Comparison of ENCODE assay signal across 26 cellular contexts in genomic region chr4:155597281-155597680, GRCh38.
"Had no signal": no experiment of that assay in that cellular context is flagged by ENCODE, and none has a peak within 500 bp of the region (broad histone marks: within the 10 kb centered on the region; RNA-seq: fewer than 3 reads in every experiment).

No MANE protein-coding gene starts in this region.

- H3K4me3 ChIP-seq: neural progenitor cell, ovary, psoas muscle, skin epidermis, suprapubic skin, testis, tibial artery, transverse colon, upper lobe of right lung, uterus had no signal

- H2AFZ ChIP-seq: neural progenitor cell, parathyroid adenoma had no signal

- ATAC-seq: naive thymus-derived CD4-positive, alpha-beta T cell; natural killer cell; psoas muscle; right cardiac atrium; sciatic nerve; stimulated activated memory B cell treated with anti-CD40 and anti-IgM and Interleukin-4, amounts not matched to agents 10 μg/mL and 1 μg/mL and 100 μg/mL, for 72 hours; stimulated activated naive CD8-positive, alpha-beta T cell treated with anti-CD3 and anti-CD28 coated beads, Interleukin-15, amount 100 ng/mL, for 72 hours; stimulated activated naive CD8-positive, alpha-beta T cell treated with anti-CD3 and anti-CD28 coated beads, Interleukin-15, Interleukin-2, amounts not matched to agents 100 U/mL and 50 U/mL, for 24 hours; upper lobe of right lung had no signal

- H3K9me3 ChIP-seq: ovary, psoas muscle, suprapubic skin, testis, tibial artery, transverse colon, upper lobe of right lung, uterus had no signal

- H3K27ac ChIP-seq: neural progenitor cell, ovary, parathyroid adenoma, psoas muscle, suprapubic skin, testis, tibial artery, transverse colon, upper lobe of right lung, uterus had no signal

- H3K9ac ChIP-seq: neural progenitor cell, parathyroid adenoma had no signal

- DNase-seq: naive thymus-derived CD4-positive, alpha-beta T cell; natural killer cell; occipital lobe; ovary; posterior cingulate gyrus; psoas muscle; right cardiac atrium; stimulated activated CD4-positive, alpha-beta T cell treated with anti-CD3 and anti-CD28 coated beads, Interleukin-1b, Interleukin-23, amount 100 ng/mL, for 48 hours; stimulated activated CD4-positive, alpha-beta T cell treated with anti-CD3 and anti-CD28 coated beads, Interleukin-4, amount 100 ng/mL, for 1 hour; stimulated activated CD4-positive, alpha-beta T cell treated with anti-CD3 and anti-CD28 coated beads, Interleukin-4, amount 100 ng/mL, for 4 hours; stimulated activated CD8-positive, alpha-beta memory T cell treated with anti-CD3 and anti-CD28 coated beads, Interleukin-4, amount 100 ng/mL, for 48 hours; stimulated activated naive CD4-positive, alpha-beta T cell; stimulated activated naive CD8-positive, alpha-beta T cell treated with anti-CD3 and anti-CD28 coated beads, Interleukin-15, amount 100 ng/mL, for 72 hours; stimulated activated naive CD8-positive, alpha-beta T cell treated with anti-CD3 and anti-CD28 coated beads, Interleukin-15, Interleukin-2, amounts not matched to agents 100 U/mL and 50 U/mL, for 24 hours; substantia nigra; testis; tibial artery; transverse colon; upper lobe of right lung; uterus had no signal

- H3K79me2 ChIP-seq: parathyroid adenoma had no signal

- H3K4me1 ChIP-seq: parathyroid adenoma, psoas muscle, testis, transverse colon, upper lobe of right lung, uterus had no signal

- H3K27me3 ChIP-seq: neural progenitor cell, ovary, suprapubic skin, testis, tibial artery, transverse colon, upper lobe of right lung, uterus had no signal

- H3K4me2 ChIP-seq: neural progenitor cell had no signal

- H3K36me3 ChIP-seq: neural progenitor cell, ovary, suprapubic skin, tibial artery, transverse colon, upper lobe of right lung, uterus had no signal
